18 cellular contexts compared by ENCODE assay signal in genomic region chr12:89157413-89157812, GRCh38.
A peak's percentile ranks its signal among the peaks of the same experiment; 100 is the strongest.
DNase-seq lines count a peak whose midpoint lies in the region; ATAC-seq, FAIRE-seq and TF ChIP-seq lines count a peak whose summit lies in the region.
"Had no signal": no experiment of that assay in that cellular context is flagged by ENCODE, and none has a peak within 500 bp of the region (broad histone marks: within the 10 kb centered on the region; RNA-seq: fewer than 3 reads in every experiment).

No MANE protein-coding gene starts in this region.

- H3K27ac Mint-ChIP-seq in activated CD4-positive, alpha-beta T cell treated with anti-CD3 and anti-CD28 coated beads, Interleukin-2, amount 10 ng/mL, durations not matched to agents 24 days and 14 days: peak overlapping the region; percentile 70
- H3K27ac Mint-ChIP-seq in activated CD4-positive, alpha-beta T cell treated with anti-CD3 and anti-CD28 coated beads, Interleukin-2, amount 10 ng/mL, durations not matched to agents 7 days and 5 days: no peak overlapping the region
- H3K27ac Mint-ChIP-seq: effector memory CD8-positive, alpha-beta T cell had no signal

- no TSS peak for BruUV-seq in IMR-90 (replicated peaks; lab: Mats Ljungman, UMichigan)

- H3K9me3 ChIP-seq in IMR-90 (ENCODE audit: control insufficient read depth, insufficient read depth, low read length) (no peaks in the 10 kb centered on the region), keratinocyte (ENCODE audit: control insufficient read depth, low read depth, low read length) (no peaks in the 10 kb centered on the region), small intestine (ENCODE audit: control insufficient read depth, low read depth) (no peaks in the 10 kb centered on the region)

- H3K79me1 ChIP-seq in IMR-90 (ENCODE audit: low read depth in 1 of 2, low read length in 2 of 2): no peaks in the 10 kb centered on the region

- POLR2A ChIA-PET in activated CD4-positive, alpha-beta T cell treated with anti-CD3 and anti-CD28 coated beads, Interleukin-2, amount 10 ng/mL, durations not matched to agents 7 days and 5 days (lab: Charles Lee): no interaction called here
- POLR2A ChIA-PET in IMR-90 (lab: Charles Lee; ENCODE audit: unreplicated experiment): interaction anchor here (0.7 kb wide), 1 partner anchor 139 kb away, joined by 3 read pairs; no protein-coding TSS in a partner anchor

- H3K14ac ChIP-seq in IMR-90 (replicated peaks; ENCODE audit: low read depth, low read length): 0 out of 2 replicates have a peak overlapping the region, but pooled peaks have one; percentile 21

- peak; percentile 48 for FAIRE-seq in keratinocyte (lab: Jason Lieb, UNC)
- FAIRE-seq in small intestine (lab: Jason Lieb, UNC): no peak
- FAIRE-seq: G401.6, GM12878 had no signal

- no peak overlapping the region for H3K4me2 ChIP-seq in IMR-90 (ENCODE audit: low read depth, low read length)
- no peak overlapping the region for H3K4me2 ChIP-seq in keratinocyte (ENCODE audit: control insufficient read depth, extremely low read depth, insufficient read depth, low read depth, low read length)

- no peak overlapping the region for H2BK5ac ChIP-seq in IMR-90 (ENCODE audit: low read depth, low read length, poor library complexity, severe bottlenecking)

- no peak overlapping the region for H2AK9ac ChIP-seq in IMR-90 (replicated peaks; ENCODE audit: low read depth, low read length, poor library complexity)

- TF ChIP-seq CTCF in IMR-90 (conservative IDR thresholded peaks at IDR 0.05; ENCODE audit: low read depth, low read length) (no peak), keratinocyte (optimal IDR thresholded peaks at IDR 0.05 in 1 of 3, IDR thresholded peaks at IDR 0.05 in 1 of 3, conservative IDR thresholded peaks at IDR 0.05 in 1 of 3; ENCODE audit: extremely low read depth in 1 of 3, insufficient read depth in 2 of 3, low read length in 3 of 3) (no peak)

- no peak overlapping the region for H3K4me3 Mint-ChIP-seq in activated CD4-positive, alpha-beta T cell treated with anti-CD3 and anti-CD28 coated beads, Interleukin-2, amount 10 ng/mL, durations not matched to agents 24 days and 14 days
- H3K4me3 Mint-ChIP-seq in activated CD4-positive, alpha-beta T cell treated with anti-CD3 and anti-CD28 coated beads, Interleukin-2, amount 10 ng/mL, durations not matched to agents 7 days and 5 days: no peak overlapping the region
- H3K4me3 Mint-ChIP-seq: effector memory CD8-positive, alpha-beta T cell had no signal

- no peak overlapping the region for H4K91ac ChIP-seq in IMR-90 (ENCODE audit: insufficient read depth, low read depth, low read length)

- no peak overlapping the region for H2AFZ ChIP-seq in IMR-90 (replicated peaks; ENCODE audit: low read length, poor library complexity)
- no peak overlapping the region for H2AFZ ChIP-seq in keratinocyte (ENCODE audit: control insufficient read depth, low read length)

- 0 out of 4 replicates have a peak overlapping the region, but pooled peaks of 1 of the 2 experiments have one; percentile 26 for H4K8ac ChIP-seq in IMR-90 (ENCODE audit: low read depth in 2 of 2, low read length in 2 of 2)

- H3K36me3 ChIP-seq in IMR-90 (ENCODE audit: control insufficient read depth, insufficient read depth, low read length) (no peaks in the 10 kb centered on the region), keratinocyte (ENCODE audit: control insufficient read depth in 2 of 2, extremely low read depth in 1 of 2, insufficient read depth in 2 of 2, low read length in 2 of 2) (no peaks in the 10 kb centered on the region), small intestine (ENCODE audit: control insufficient read depth in 2 of 2, insufficient read depth in 2 of 2, low read length in 2 of 2) (no peaks in the 10 kb centered on the region)
- H3K36me3 ChIP-seq: cardiac muscle cell had no signal

- H3K23ac ChIP-seq in IMR-90 (ENCODE audit: low read depth, low read length): 0 out of 2 replicates have a peak overlapping the region, but pooled peaks have one; percentile 46

- intact Hi-C loops in activated CD4-positive, alpha-beta T cell treated with anti-CD3 and anti-CD28 coated beads, Interleukin-2, amount 10 ng/mL, durations not matched to agents 24 days and 14 days (cut with micrococcal nuclease): loop anchor here (1.0 kb wide), 1 partner anchor 87 kb away; no protein-coding TSS in a partner anchor
- intact Hi-C loops in IMR-90 (cut with micrococcal nuclease): no loop called here

- no peak overlapping the region for H3K56ac ChIP-seq in IMR-90 (ENCODE audit: extremely low read depth, insufficient read depth, low read length)

- no peak overlapping the region for H3K18ac ChIP-seq in IMR-90 (ENCODE audit: low read depth, low read length)

- ATAC-seq in IMR-90 (ENCODE audit: low read depth) (no peak), GM18519 (IDR thresholded peaks at IDR 0.05; ENCODE audit: low FRiP score, unreplicated experiment) (no peak)
- ATAC-seq in activated CD4-positive, CD25-positive, alpha-beta regulatory T cell treated with anti-CD3 and anti-CD28 coated beads, Interleukin-2, amount 50 U/mL, for 24 hours: no peak
- ATAC-seq: effector memory CD8-positive, alpha-beta T cell; GM12878 had no signal

- H2BK15ac ChIP-seq in IMR-90 (ENCODE audit: low read depth, low read length): peak overlapping the region; percentile 45; the same call in 1 of the 3 replicates

- H3K36me3 Mint-ChIP-seq in activated CD4-positive, alpha-beta T cell treated with anti-CD3 and anti-CD28 coated beads, Interleukin-2, amount 10 ng/mL, durations not matched to agents 24 days and 14 days (ENCODE audit: low read depth): peaks cover 4% of the 10 kb centered on the region
- peaks cover 11% of the 10 kb centered on the region for H3K36me3 Mint-ChIP-seq in activated CD4-positive, alpha-beta T cell treated with anti-CD3 and anti-CD28 coated beads, Interleukin-2, amount 10 ng/mL, durations not matched to agents 7 days and 5 days (ENCODE audit: low read depth)

- no peak overlapping the region for H3K4ac ChIP-seq in IMR-90 (ENCODE audit: low read depth, low read length)

- peaks cover 12% of the 10 kb centered on the region for H3K9me3 Mint-ChIP-seq in activated CD4-positive, alpha-beta T cell treated with anti-CD3 and anti-CD28 coated beads, Interleukin-2, amount 10 ng/mL, durations not matched to agents 24 days and 14 days
- H3K9me3 Mint-ChIP-seq in activated CD4-positive, alpha-beta T cell treated with anti-CD3 and anti-CD28 coated beads, Interleukin-2, amount 10 ng/mL, durations not matched to agents 7 days and 5 days: peaks cover 5% of the 10 kb centered on the region
- H3K9me3 Mint-ChIP-seq: effector memory CD8-positive, alpha-beta T cell had no signal

- no peak for TF ChIP-seq POLR2A in IMR-90 (IDR thresholded peaks at IDR 0.05; ENCODE audit: low read depth, low read length)

- in situ Hi-C loops in IMR-90 (cut with MboI; ENCODE audit: low sequenced_read_pairs): no loop called here

- TF ChIP-seq RAD21 in IMR-90 (IDR thresholded peaks at IDR 0.05; ENCODE audit: low read length): no peak

- H2BK120ac ChIP-seq in IMR-90 (ENCODE audit: low read depth, low read length): no peak overlapping the region

- 100% methylated on average over 1 of the region's 2 CpGs; no CpG with 5 or more reads in 1 of the 2 experiments for WGBS in IMR-90 (ENCODE audit: extremely low coverage in 2 of 2, insufficient read length in 1 of 2), 2 experiments
- whole genome bisulfite sequencing in small intestine, 3 donors: 39 to 56% (median 54%) methylated on average over 2 of the region's 2 CpGs

- peak overlapping the region; percentile 29; the same call in 1 of the 2 replicates for H2BK20ac ChIP-seq in IMR-90 (ENCODE audit: low read depth, low read length)

- peaks cover 22% of the 10 kb centered on the region for H3K4me1 Mint-ChIP-seq in activated CD4-positive, alpha-beta T cell treated with anti-CD3 and anti-CD28 coated beads, Interleukin-2, amount 10 ng/mL, durations not matched to agents 24 days and 14 days
- peaks cover 22% of the 10 kb centered on the region for H3K4me1 Mint-ChIP-seq in activated CD4-positive, alpha-beta T cell treated with anti-CD3 and anti-CD28 coated beads, Interleukin-2, amount 10 ng/mL, durations not matched to agents 7 days and 5 days

- H3K27ac ChIP-seq in IMR-90 (ENCODE audit: insufficient read depth, low read length) (no peak overlapping the region), keratinocyte (ENCODE audit: control insufficient read depth, insufficient read depth, low read length) (no peak overlapping the region), small intestine (ENCODE audit: low read depth in 1 of 2, low read length in 1 of 2) (no peak overlapping the region)
- H3K27ac ChIP-seq: cardiac muscle cell, RWPE1 had no signal

- no peak for DNase-seq in activated CD4-positive, alpha-beta T cell treated with anti-CD3 and anti-CD28 coated beads, Interleukin-2, amount 10 ng/mL, durations not matched to agents 24 days and 14 days
- no peak for DNase-seq in activated CD4-positive, alpha-beta T cell treated with anti-CD3 and anti-CD28 coated beads, Interleukin-2, amount 10 ng/mL, durations not matched to agents 7 days and 5 days
- DNase-seq in IMR-90 (no peak), keratinocyte (ENCODE audit: low read depth, low spot score) (no peak), small intestine (peak; percentile 64), NCI-H524 treated with DMSO at 0.1 percent for 48 hours (lab: John Stamatoyannopoulos, UW) (no peak)
- DNase-seq: activated naive CD8-positive, alpha-beta T cell treated with anti-CD3 and anti-CD28 coated beads, Interleukin-2, amount 10 ng/mL, durations not matched to agents 7 days and 5 days; effector memory CD8-positive, alpha-beta T cell; islet precursor cell; NCI-H1417; stimulated activated CD4-positive, alpha-beta T cell treated with anti-CD3 and anti-CD28 coated beads, Interleukin-12 subunit alpha, Interleukin-12 subunit beta, amount 100 ng/mL, for 4 hours; stimulated activated naive CD4-positive, alpha-beta T cell had no signal

- no peaks in the 10 kb centered on the region for H3K27me3 Mint-ChIP-seq in activated CD4-positive, alpha-beta T cell treated with anti-CD3 and anti-CD28 coated beads, Interleukin-2, amount 10 ng/mL, durations not matched to agents 24 days and 14 days
- H3K27me3 Mint-ChIP-seq in activated CD4-positive, alpha-beta T cell treated with anti-CD3 and anti-CD28 coated beads, Interleukin-2, amount 10 ng/mL, durations not matched to agents 7 days and 5 days: no peaks in the 10 kb centered on the region
- H3K27me3 Mint-ChIP-seq: activated naive CD8-positive, alpha-beta T cell treated with anti-CD3 and anti-CD28 coated beads, Interleukin-2, amount 10 ng/mL, durations not matched to agents 7 days and 5 days; effector memory CD8-positive, alpha-beta T cell had no signal

- no peak overlapping the region for H3K4me3 ChIP-seq in IMR-90 (ENCODE audit: insufficient read depth, low read depth, low read length)
- no peak overlapping the region for H3K4me3 ChIP-seq in keratinocyte (ENCODE audit: control insufficient read depth in 2 of 3, extremely low read depth in 1 of 3, insufficient read depth in 2 of 3, low read depth in 1 of 3, low read length in 3 of 3)
- H3K4me3 ChIP-seq in small intestine (ENCODE audit: low read depth in 1 of 2, low read length in 2 of 2): no peak overlapping the region
- H3K4me3 ChIP-seq: cardiac muscle cell, GM12878 had no signal

- H4K20me1 ChIP-seq in IMR-90 (ENCODE audit: insufficient read depth, low read length): no peaks in the 10 kb centered on the region
- no peaks in the 10 kb centered on the region for H4K20me1 ChIP-seq in keratinocyte (ENCODE audit: control insufficient read depth, extremely low read depth, insufficient read depth, low read length)

- H3K9ac ChIP-seq in IMR-90 (ENCODE audit: low read depth, low read length) (no peak overlapping the region), keratinocyte (ENCODE audit: control insufficient read depth, extremely low read depth, insufficient read depth, low read length) (no peak overlapping the region)

- no peak overlapping the region; the same call in 1 of the 2 replicates for H4K5ac ChIP-seq in IMR-90 (ENCODE audit: low read depth, low read length)

- CTCF ChIA-PET in activated CD4-positive, alpha-beta T cell treated with anti-CD3 and anti-CD28 coated beads, Interleukin-2, amount 10 ng/mL, durations not matched to agents 7 days and 5 days (lab: Charles Lee): interaction anchor here (1.1 to 1.4 kb wide), 4 partner anchors 11 to 189 kb away, joined by 3 to 4 read pairs (median 4); no protein-coding TSS in a partner anchor
- CTCF ChIA-PET in IMR-90 (lab: Yijun Ruan, JAX): no interaction called here

- no peaks in the 10 kb centered on the region for H3K79me2 ChIP-seq in keratinocyte (ENCODE audit: control insufficient read depth, insufficient read depth, low read length)

- dilution Hi-C loops in IMR-90 (cut with HindIII; ENCODE audit: low sequenced_read_pairs, unreplicated experiment) (no loop called here), keratinocyte (cut with MboI; ENCODE audit: extremely low pct_ligation_motif_present, low sequenced_read_pairs) (no loop called here)

- peaks cover 5% of the 10 kb centered on the region for H3K4me1 ChIP-seq in IMR-90 (ENCODE audit: control insufficient read depth, insufficient read depth, low read length)
- H3K4me1 ChIP-seq in keratinocyte (ENCODE audit: control insufficient read depth, extremely low read depth, insufficient read depth, low read length): peaks cover 36% of the 10 kb centered on the region
- peaks cover 2 to 6% of the 10 kb centered on the region in 2 donors for H3K4me1 ChIP-seq in small intestine (ENCODE audit: control insufficient read depth in 2 of 2, insufficient read depth in 1 of 2, low read depth in 1 of 2, low read length in 1 of 2)

- peak overlapping the region; percentile 37; the same call in 1 of the 2 replicates for H2AK5ac ChIP-seq in IMR-90 (ENCODE audit: low read depth, low read length)

- H3K27me3 ChIP-seq in IMR-90 (ENCODE audit: control insufficient read depth, insufficient read depth, low read length) (no peaks in the 10 kb centered on the region), keratinocyte (ENCODE audit: control insufficient read depth, extremely low read depth, insufficient read depth, low read length) (no peaks in the 10 kb centered on the region), small intestine (ENCODE audit: control insufficient read depth in 2 of 2, insufficient read depth in 2 of 2, low read length in 2 of 2) (no peaks in the 10 kb centered on the region)
- H3K27me3 ChIP-seq: cardiac muscle cell had no signal

- H3K9me1 ChIP-seq in IMR-90 (ENCODE audit: insufficient read depth, low read length): no peaks in the 10 kb centered on the region; the same call in 1 of the 2 replicates
- no peaks in the 10 kb centered on the region for H3K9me1 ChIP-seq in keratinocyte (ENCODE audit: control insufficient read depth, extremely low read depth, insufficient read depth, low read length)
